ENCODE assay signal across 8 cellular contexts in the genomic region with DNA sequence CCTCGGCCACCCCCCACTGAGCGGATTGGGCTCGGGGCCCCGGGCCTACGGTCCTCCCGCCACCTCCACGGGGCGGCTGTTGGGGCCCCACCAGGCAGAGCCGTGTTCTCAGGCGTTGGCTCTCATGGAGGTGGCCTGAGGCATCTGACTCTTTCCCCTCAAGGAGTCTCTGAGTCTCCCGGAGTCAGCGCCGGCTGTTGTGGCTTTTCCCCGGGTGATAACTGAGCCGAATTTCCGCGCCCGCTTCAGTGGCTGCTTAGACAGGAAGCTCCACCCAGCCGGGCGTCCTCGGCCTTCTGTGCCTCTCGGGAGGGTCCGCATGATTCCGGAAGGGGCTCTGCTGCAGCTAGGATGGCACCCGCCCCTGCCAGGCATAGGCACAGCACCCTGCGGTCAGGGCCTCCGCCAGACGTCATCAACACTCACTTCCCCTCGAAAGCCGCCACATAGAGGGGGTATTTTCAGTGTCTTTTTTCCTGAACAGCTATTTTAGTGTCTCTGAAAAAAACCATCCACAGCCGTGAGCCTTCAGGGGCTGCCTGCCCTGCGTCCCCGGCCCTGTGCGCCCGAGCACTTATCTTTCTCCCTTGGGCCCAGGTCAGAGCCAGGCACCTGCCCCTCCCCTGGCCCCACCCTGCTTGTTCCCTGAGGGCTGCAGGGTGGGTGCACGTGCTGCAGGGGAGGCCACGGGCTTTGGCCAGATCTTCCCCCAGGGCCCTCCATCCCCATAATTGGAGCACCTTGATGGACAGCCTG.
DNase-seq lines count a peak whose midpoint lies in the region; ATAC-seq and TF ChIP-seq lines count a peak whose summit lies in the region.

No MANE protein-coding gene starts in this region.

- H3K4me3 ChIP-seq in GM23338 = no peak overlapping the region

- H3K4me1 ChIP-seq in GM23338 (ENCODE audit: insufficient read depth) = no peaks in the 10 kb centered on the region

- peaks cover 16% of the 10 kb centered on the region for H3K27me3 Mint-ChIP-seq in GM23338 (ENCODE audit: insufficient read depth, low read depth, poor library complexity)

- H3K36me3 ChIP-seq in GM23338 (ENCODE audit: insufficient read depth) = no peaks in the 10 kb centered on the region

- no peak overlapping the region for H3K4me3 Mint-ChIP-seq in GM23338

- H3K4me2 ChIP-seq in GM23338 = no peak overlapping the region

- H3K27me3 ChIP-seq in GM23338 (ENCODE audit: insufficient read depth) = no peaks in the 10 kb centered on the region

- H3K4me1 Mint-ChIP-seq in GM23338 = peaks cover 5% of the 10 kb centered on the region; the same call in 2 of the 3 replicates

- H3K9me3 Mint-ChIP-seq in GM23338 = no peaks in the 10 kb centered on the region

- TF ChIP-seq CTCF in GM23338 (conservative IDR thresholded peaks at IDR 0.05; ENCODE audit: low read depth in 2 of 2) = no peak

- no peak for ATAC-seq in GM23338
- ATAC-seq in Right ventricle myocardium inferior = peak; percentile 53

- intact Hi-C loops in Right ventricle myocardium inferior (cut with DNase I) = no loop called here

- DNase-seq in GF-D8 (lab: John Stamatoyannopoulos, UW) (peak; percentile 77), GM23338 (ENCODE audit: low spot score) (no peak), Right ventricle myocardium inferior (ENCODE audit: missing footprints) (peak; percentile 96), glomerular visceral epithelial cell (ENCODE audit: extremely low spot score) (no peak), NCI-H1436 treated with DMSO at 0.1 percent for 48 hours (lab: John Stamatoyannopoulos, UW) (no peak)
- peak; percentile 87 for DNase-seq in NK-92 treated with Interleukin-12 subunit alpha and Interleukin-12 subunit beta, amount 100 ng/mL, for 24 hours (lab: John Stamatoyannopoulos, UW)
- peak; percentile 78 to 81 for DNase-seq in activated T-helper 1 cell treated with anti-CD3 and anti-CD28 coated beads, Interleukin-2, amount 50 U/mL, for 16 hours (ENCODE audit: low read depth in 1 of 2, low spot score in 1 of 2)
- peak; percentile 92 for DNase-seq in stimulated activated CD4-positive, alpha-beta T cell treated with anti-CD3 and anti-CD28 coated beads, Interleukin-15, amount 100 ng/mL, for 24 hours

- H3K79me2 ChIP-seq in GM23338 (replicated peaks; ENCODE audit: insufficient read depth) = peaks cover 68% of the 10 kb centered on the region

- H4K20me1 ChIP-seq in GM23338 (replicated peaks; ENCODE audit: insufficient read depth) = peaks cover 21% of the 10 kb centered on the region; the same call in 1 of the 2 replicates

- no peak overlapping the region for H2AFZ ChIP-seq in GM23338

- peaks cover 3% of the 10 kb centered on the region; the same call in 1 of the 2 replicates for H3F3A ChIP-seq in GM23338 (replicated peaks; ENCODE audit: low read depth)

- peak overlapping the region; percentile 39; the same call in 1 of the 2 replicates for H3K27ac ChIP-seq in GM23338 (ENCODE audit: low read depth)

- no peaks in the 10 kb centered on the region for H3K9me2 ChIP-seq in GM23338 (ENCODE audit: insufficient read depth)

- peaks cover 23% of the 10 kb centered on the region; the same call in 2 of the 3 replicates for H3K36me3 Mint-ChIP-seq in GM23338 (ENCODE audit: low read depth)

- no peak overlapping the region for H3K27ac Mint-ChIP-seq in GM23338

TF ChIP-seq in GM23338, 12 proteins besides CTCF, POLR2A, EP300 and RAD21 (continues in another document):
- TF ChIP-seq CREB1 (CRISPR knock-in tag; IDR thresholded peaks at IDR 0.05; ENCODE audit: low read depth) = no peak
- no peak for TF ChIP-seq EZH2 (IDR thresholded peaks at IDR 0.05; ENCODE audit: low read depth, unreplicated experiment)
- no peak for TF ChIP-seq EZH2phosphoT487 (IDR thresholded peaks at IDR 0.05; ENCODE audit: unreplicated experiment)
- TF ChIP-seq, protein P1, sequence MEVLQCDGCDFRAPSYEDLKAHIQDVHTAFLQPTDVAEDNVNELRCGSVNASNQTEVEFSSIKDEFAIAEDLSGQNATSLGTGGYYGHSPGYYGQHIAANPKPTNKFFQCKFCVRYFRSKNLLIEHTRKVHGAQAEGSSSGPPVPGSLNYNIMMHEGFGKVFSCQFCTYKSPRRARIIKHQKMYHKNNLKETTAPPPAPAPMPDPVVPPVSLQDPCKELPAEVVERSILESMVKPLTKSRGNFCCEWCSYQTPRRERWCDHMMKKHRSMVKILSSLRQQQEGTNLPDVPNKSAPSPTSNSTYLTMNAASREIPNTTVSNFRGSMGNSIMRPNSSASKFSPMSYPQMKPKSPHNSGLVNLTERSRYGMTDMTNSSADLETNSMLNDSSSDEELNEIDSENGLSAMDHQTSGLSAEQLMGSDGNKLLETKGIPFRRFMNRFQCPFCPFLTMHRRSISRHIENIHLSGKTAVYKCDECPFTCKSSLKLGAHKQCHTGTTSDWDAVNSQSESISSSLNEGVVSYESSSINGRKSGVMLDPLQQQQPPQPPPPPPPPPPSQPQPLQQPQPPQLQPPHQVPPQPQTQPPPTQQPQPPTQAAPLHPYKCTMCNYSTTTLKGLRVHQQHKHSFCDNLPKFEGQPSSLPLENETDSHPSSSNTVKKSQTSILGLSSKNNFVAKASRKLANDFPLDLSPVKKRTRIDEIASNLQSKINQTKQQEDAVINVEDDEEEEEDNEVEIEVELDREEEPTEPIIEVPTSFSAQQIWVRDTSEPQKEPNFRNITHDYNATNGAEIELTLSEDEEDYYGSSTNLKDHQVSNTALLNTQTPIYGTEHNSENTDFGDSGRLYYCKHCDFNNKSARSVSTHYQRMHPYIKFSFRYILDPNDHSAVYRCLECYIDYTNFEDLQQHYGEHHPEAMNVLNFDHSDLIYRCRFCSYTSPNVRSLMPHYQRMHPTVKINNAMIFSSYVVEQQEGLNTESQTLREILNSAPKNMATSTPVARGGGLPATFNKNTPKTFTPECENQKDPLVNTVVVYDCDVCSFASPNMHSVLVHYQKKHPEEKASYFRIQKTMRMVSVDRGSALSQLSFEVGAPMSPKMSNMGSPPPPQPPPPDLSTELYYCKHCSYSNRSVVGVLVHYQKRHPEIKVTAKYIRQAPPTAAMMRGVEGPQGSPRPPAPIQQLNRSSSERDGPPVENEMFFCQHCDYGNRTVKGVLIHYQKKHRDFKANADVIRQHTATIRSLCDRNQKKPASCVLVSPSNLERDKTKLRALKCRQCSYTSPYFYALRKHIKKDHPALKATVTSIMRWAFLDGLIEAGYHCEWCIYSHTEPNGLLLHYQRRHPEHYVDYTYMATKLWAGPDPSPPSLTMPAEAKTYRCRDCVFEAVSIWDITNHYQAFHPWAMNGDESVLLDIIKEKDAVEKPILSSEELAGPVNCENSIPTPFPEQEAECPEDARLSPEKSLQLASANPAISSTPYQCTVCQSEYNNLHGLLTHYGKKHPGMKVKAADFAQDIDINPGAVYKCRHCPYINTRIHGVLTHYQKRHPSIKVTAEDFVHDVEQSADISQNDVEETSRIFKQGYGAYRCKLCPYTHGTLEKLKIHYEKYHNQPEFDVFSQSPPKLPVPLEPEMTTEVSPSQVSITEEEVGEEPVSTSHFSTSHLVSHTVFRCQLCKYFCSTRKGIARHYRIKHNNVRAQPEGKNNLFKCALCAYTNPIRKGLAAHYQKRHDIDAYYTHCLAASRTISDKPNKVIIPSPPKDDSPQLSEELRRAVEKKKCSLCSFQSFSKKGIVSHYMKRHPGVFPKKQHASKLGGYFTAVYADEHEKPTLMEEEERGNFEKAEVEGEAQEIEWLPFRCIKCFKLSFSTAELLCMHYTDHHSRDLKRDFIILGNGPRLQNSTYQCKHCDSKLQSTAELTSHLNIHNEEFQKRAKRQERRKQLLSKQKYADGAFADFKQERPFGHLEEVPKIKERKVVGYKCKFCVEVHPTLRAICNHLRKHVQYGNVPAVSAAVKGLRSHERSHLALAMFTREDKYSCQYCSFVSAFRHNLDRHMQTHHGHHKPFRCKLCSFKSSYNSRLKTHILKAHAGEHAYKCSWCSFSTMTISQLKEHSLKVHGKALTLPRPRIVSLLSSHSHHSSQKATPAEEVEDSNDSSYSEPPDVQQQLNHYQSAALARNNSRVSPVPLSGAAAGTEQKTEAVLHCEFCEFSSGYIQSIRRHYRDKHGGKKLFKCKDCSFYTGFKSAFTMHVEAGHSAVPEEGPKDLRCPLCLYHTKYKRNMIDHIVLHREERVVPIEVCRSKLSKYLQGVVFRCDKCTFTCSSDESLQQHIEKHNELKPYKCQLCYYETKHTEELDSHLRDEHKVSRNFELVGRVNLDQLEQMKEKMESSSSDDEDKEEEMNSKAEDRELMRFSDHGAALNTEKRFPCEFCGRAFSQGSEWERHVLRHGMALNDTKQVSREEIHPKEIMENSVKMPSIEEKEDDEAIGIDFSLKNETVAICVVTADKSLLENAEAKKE (CRISPR knock-in tag; IDR thresholded peaks at IDR 0.05) = no peak
- no peak for TF ChIP-seq ZNF114 (CRISPR knock-in tag; IDR thresholded peaks at IDR 0.05)
- no peak for TF ChIP-seq JUNB (IDR thresholded peaks at IDR 0.05; ENCODE audit: unreplicated experiment)
- TF ChIP-seq POLR2AphosphoS5 (IDR thresholded peaks at IDR 0.05; ENCODE audit: low read depth) = no peak
- no peak for TF ChIP-seq REST (IDR thresholded peaks at IDR 0.05; ENCODE audit: unreplicated experiment)
- TF ChIP-seq ZNF331 (CRISPR knock-in tag; IDR thresholded peaks at IDR 0.05; ENCODE audit: low read depth) = no peak

Comparison
In these comparisons a context has a peak if more than half of its experiments do, and no peak if none do; other contexts are left out.
1. DNase-seq: peak in GF-D8 (single experiment), NK-92 treated with Interleukin-12 subunit alpha and Interleukin-12 subunit beta, amount 100 ng/mL, for 24 hours (single experiment), activated T-helper 1 cell treated with anti-CD3 and anti-CD28 coated beads, Interleukin-2, amount 50 U/mL, for 16 hours (2 of 2), Right ventricle myocardium inferior (single experiment) and stimulated activated CD4-positive, alpha-beta T cell treated with anti-CD3 and anti-CD28 coated beads, Interleukin-15, amount 100 ng/mL, for 24 hours (single experiment); none in GM23338 (single experiment), glomerular visceral epithelial cell (single experiment) and NCI-H1436 treated with DMSO at 0.1 percent for 48 hours (single experiment).